ENCODE assay signal across 1 cellular context in genomic region chr15:74954515-74954914, GRCh38.
TF ChIP-seq lines count a peak whose summit lies in the region.

No MANE protein-coding gene starts in this region.

TF ChIP-seq in K562, 482 proteins besides CTCF, POLR2A, EP300 and RAD21 (continued from another document and continues in another):
- TF ChIP-seq, protein P1, sequence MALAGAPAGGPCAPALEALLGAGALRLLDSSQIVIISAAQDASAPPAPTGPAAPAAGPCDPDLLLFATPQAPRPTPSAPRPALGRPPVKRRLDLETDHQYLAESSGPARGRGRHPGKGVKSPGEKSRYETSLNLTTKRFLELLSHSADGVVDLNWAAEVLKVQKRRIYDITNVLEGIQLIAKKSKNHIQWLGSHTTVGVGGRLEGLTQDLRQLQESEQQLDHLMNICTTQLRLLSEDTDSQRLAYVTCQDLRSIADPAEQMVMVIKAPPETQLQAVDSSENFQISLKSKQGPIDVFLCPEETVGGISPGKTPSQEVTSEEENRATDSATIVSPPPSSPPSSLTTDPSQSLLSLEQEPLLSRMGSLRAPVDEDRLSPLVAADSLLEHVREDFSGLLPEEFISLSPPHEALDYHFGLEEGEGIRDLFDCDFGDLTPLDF (CRISPR knock-in tag; IDR thresholded peaks at IDR 0.05), result no peak
- TF ChIP-seq HDAC2 (IDR thresholded peaks at IDR 0.05) (peak; percentile 100), POLR2G (IDR thresholded peaks at IDR 0.05; ENCODE audit: low read depth, low read length) (no peak), RBM34 (IDR thresholded peaks at IDR 0.05; ENCODE audit: borderline replicate concordance, insufficient read depth, low read length) (no peak), ZNF583 (CRISPR knock-in tag; IDR thresholded peaks at IDR 0.05) (no peak), PTTG1 (tag; IDR thresholded peaks at IDR 0.05; ENCODE audit: low read depth) (no peak), STAT6 (CRISPR knock-in tag; IDR thresholded peaks at IDR 0.05) (no peak), SIN3A (IDR thresholded peaks at IDR 0.05; ENCODE audit: borderline replicate concordance in 2 of 2, control insufficient read depth in 1 of 2, low read depth in 2 of 2, low read length in 2 of 2) (peak in 1 of 2 experiments; percentile 39; a peak in 1 of 4 replicates), TFE3 (CRISPR knock-in tag; IDR thresholded peaks at IDR 0.05) (no peak), DACH1 (IDR thresholded peaks at IDR 0.05; ENCODE audit: partially characterized antibody) (peak; percentile 95), HNRNPLL (IDR thresholded peaks at IDR 0.05; ENCODE audit: low read depth, low read length, poor library complexity, severe bottlenecking) (no peak), SIN3B (IDR thresholded peaks at IDR 0.05; ENCODE audit: low read depth) (no peak), ZNF707 (CRISPR knock-in tag; conservative IDR thresholded peaks at IDR 0.05) (no peak), ADNP (tag; IDR thresholded peaks at IDR 0.05) (no peak), PURB (CRISPR knock-in tag; IDR thresholded peaks at IDR 0.05; ENCODE audit: low read depth) (no peak), RREB1 (CRISPR knock-in tag; IDR thresholded peaks at IDR 0.05) (no peak), SNIP1 (IDR thresholded peaks at IDR 0.05; ENCODE audit: low read depth) (no peak), TAF15 (IDR thresholded peaks at IDR 0.05; ENCODE audit: low read depth, low read length) (no peak), TRIM28 (IDR thresholded peaks at IDR 0.05) (peak; percentile 59; the same call in 1 of the 2 replicates), KLF16 (IDR thresholded peaks at IDR 0.05) (peak; percentile 99), ZBTB34 (CRISPR knock-in tag; IDR thresholded peaks at IDR 0.05) (no peak), TCF3 (CRISPR knock-in tag; IDR thresholded peaks at IDR 0.05) (peak; percentile 99), DDX20 (tag; IDR thresholded peaks at IDR 0.05; ENCODE audit: low read depth) (no peak), BDP1 (IDR thresholded peaks at IDR 0.05; ENCODE audit: insufficient read depth, insufficient read length) (no peak)
- TF ChIP-seq, protein P2, sequence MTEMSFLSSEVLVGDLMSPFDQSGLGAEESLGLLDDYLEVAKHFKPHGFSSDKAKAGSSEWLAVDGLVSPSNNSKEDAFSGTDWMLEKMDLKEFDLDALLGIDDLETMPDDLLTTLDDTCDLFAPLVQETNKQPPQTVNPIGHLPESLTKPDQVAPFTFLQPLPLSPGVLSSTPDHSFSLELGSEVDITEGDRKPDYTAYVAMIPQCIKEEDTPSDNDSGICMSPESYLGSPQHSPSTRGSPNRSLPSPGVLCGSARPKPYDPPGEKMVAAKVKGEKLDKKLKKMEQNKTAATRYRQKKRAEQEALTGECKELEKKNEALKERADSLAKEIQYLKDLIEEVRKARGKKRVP (CRISPR knock-in tag; IDR thresholded peaks at IDR 0.05), result peak; percentile 63; the same call in 1 of the 2 replicates
- TF ChIP-seq, protein P3, sequence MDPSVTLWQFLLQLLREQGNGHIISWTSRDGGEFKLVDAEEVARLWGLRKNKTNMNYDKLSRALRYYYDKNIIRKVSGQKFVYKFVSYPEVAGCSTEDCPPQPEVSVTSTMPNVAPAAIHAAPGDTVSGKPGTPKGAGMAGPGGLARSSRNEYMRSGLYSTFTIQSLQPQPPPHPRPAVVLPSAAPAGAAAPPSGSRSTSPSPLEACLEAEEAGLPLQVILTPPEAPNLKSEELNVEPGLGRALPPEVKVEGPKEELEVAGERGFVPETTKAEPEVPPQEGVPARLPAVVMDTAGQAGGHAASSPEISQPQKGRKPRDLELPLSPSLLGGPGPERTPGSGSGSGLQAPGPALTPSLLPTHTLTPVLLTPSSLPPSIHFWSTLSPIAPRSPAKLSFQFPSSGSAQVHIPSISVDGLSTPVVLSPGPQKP (CRISPR knock-in tag; IDR thresholded peaks at IDR 0.05), result no peak
- TF ChIP-seq, protein P4, sequence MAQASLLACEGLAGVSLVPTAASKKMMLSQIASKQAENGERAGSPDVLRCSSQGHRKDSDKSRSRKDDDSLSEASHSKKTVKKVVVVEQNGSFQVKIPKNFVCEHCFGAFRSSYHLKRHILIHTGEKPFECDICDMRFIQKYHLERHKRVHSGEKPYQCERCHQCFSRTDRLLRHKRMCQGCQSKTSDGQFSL (CRISPR knock-in tag; IDR thresholded peaks at IDR 0.05), result peak; percentile 93
- TF ChIP-seq, protein P4 (tag; IDR thresholded peaks at IDR 0.05), result peak in 1 of 2 experiments; percentile 89; a peak in 2 of 4 replicates
- TF ChIP-seq, protein P5, sequence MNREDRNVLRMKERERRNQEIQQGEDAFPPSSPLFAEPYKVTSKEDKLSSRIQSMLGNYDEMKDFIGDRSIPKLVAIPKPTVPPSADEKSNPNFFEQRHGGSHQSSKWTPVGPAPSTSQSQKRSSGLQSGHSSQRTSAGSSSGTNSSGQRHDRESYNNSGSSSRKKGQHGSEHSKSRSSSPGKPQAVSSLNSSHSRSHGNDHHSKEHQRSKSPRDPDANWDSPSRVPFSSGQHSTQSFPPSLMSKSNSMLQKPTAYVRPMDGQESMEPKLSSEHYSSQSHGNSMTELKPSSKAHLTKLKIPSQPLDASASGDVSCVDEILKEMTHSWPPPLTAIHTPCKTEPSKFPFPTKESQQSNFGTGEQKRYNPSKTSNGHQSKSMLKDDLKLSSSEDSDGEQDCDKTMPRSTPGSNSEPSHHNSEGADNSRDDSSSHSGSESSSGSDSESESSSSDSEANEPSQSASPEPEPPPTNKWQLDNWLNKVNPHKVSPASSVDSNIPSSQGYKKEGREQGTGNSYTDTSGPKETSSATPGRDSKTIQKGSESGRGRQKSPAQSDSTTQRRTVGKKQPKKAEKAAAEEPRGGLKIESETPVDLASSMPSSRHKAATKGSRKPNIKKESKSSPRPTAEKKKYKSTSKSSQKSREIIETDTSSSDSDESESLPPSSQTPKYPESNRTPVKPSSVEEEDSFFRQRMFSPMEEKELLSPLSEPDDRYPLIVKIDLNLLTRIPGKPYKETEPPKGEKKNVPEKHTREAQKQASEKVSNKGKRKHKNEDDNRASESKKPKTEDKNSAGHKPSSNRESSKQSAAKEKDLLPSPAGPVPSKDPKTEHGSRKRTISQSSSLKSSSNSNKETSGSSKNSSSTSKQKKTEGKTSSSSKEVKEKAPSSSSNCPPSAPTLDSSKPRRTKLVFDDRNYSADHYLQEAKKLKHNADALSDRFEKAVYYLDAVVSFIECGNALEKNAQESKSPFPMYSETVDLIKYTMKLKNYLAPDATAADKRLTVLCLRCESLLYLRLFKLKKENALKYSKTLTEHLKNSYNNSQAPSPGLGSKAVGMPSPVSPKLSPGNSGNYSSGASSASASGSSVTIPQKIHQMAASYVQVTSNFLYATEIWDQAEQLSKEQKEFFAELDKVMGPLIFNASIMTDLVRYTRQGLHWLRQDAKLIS (CRISPR knock-in tag; IDR thresholded peaks at IDR 0.05), result no peak
